Comparison of ENCODE assay signal across 22 cellular contexts in genomic region chrX:25131055-25131454, GRCh38.
DNase-seq lines count a peak whose midpoint lies in the region; ATAC-seq, FAIRE-seq and TF ChIP-seq lines count a peak whose summit lies in the region.
"Had no signal": no experiment of that assay in that cellular context is flagged by ENCODE, and none has a peak within 500 bp of the region (broad histone marks: within the 10 kb centered on the region; RNA-seq: fewer than 3 reads in every experiment).

No MANE protein-coding gene starts in this region.

- intact Hi-C loops in mammary epithelial cell (cut with micrococcal nuclease) = no loop called here
- intact Hi-C loops in activated T-helper 1 cell treated with anti-CD3 and anti-CD28 coated beads, Interleukin-12 subunit alpha, Interleukin-12 subunit beta, Interleukin-2, Interleukin-4 antibody, amounts not matched to agents 30 ng/mL and 10 ng/mL and 1 ng/mL, durations not matched to agents 14 hours and 24 hours and 36 hours (cut with micrococcal nuclease) = no loop called here

- H3K27ac Mint-ChIP-seq in neural progenitor cell = no peak overlapping the region
- H3K27ac Mint-ChIP-seq in activated T-helper 1 cell treated with anti-CD3 and anti-CD28 coated beads, Interleukin-12 subunit alpha, Interleukin-12 subunit beta, Interleukin-2, Interleukin-4 antibody, amounts not matched to agents 30 ng/mL and 10 ng/mL and 1 ng/mL, durations not matched to agents 14 hours and 24 hours and 36 hours = no peak overlapping the region
- H3K27ac Mint-ChIP-seq: activated CD4-positive, alpha-beta T cell treated with anti-CD3 and anti-CD28 coated beads, Interleukin-2, amount 10 ng/mL, durations not matched to agents 24 days and 14 days; activated naive CD8-positive, alpha-beta T cell treated with anti-CD3 and anti-CD28 coated beads for 36 hours; activated T-helper 2 cell treated with anti-CD3 and anti-CD28 coated beads, Interferon-gamma antibody, Interleukin-2, Interleukin-4, amounts not matched to agents 10 μg/mL and 5 μg/mL and 100 μg/mL, durations not matched to agents 14 hours and 24 hours and 36 hours; mesothelial cell of epicardium; naive thymus-derived CD8-positive, alpha-beta T cell had no signal

- H3K4me3 ChIP-seq in mammary epithelial cell (replicated peaks in 1 of 3; ENCODE audit: insufficient read depth in 1 of 3, low read depth in 2 of 3, low read length in 3 of 3) = no peak overlapping the region
- no peak overlapping the region for H3K4me3 ChIP-seq in neural progenitor cell
- H3K4me3 ChIP-seq: heart left ventricle had no signal

- H3F3A ChIP-seq in neural progenitor cell (ENCODE audit: low read depth) = no peaks in the 10 kb centered on the region

- H3K9ac ChIP-seq in mammary epithelial cell (ENCODE audit: insufficient read depth, low read length) (no peak overlapping the region), neural progenitor cell (no peak overlapping the region)

- DNase-seq in Ammon's horn (ENCODE audit: low spot score) = peak; percentile 2
- peak; percentile 17 for DNase-seq in HTR-8/SVneo (ENCODE audit: insufficient read length, low spot score)
- peak; percentile 32 for DNase-seq in mammary epithelial cell
- DNase-seq in neural progenitor cell (ENCODE audit: low spot score) = no peak
- DNase-seq in activated T-helper 1 cell treated with anti-CD3 and anti-CD28 coated beads, Interleukin-12 subunit alpha, Interleukin-12 subunit beta, Interleukin-2, Interleukin-4 antibody, amounts not matched to agents 30 ng/mL and 10 ng/mL and 1 ng/mL, durations not matched to agents 14 hours and 24 hours and 36 hours (ENCODE audit: low spot score) = no peak
- no peak for DNase-seq in hypothalamus (lab: John Stamatoyannopoulos, UW)
- DNase-seq: activated CD4-positive, alpha-beta T cell treated with anti-CD3 and anti-CD28 coated beads, Interleukin-2, amount 10 ng/mL, durations not matched to agents 24 days and 14 days; activated naive CD8-positive, alpha-beta T cell treated with anti-CD3 and anti-CD28 coated beads for 36 hours; DMS 273 treated with DMSO at 0.1 percent for 48 hours; GDM1; HCEC 1CT; heart left ventricle; naive thymus-derived CD8-positive, alpha-beta T cell; NCI-H2171 treated with DMSO at 0.1 percent for 48 hours; NCI-H526; right cardiac atrium had no signal

- no peaks in the 10 kb centered on the region for H3K4me1 ChIP-seq in mammary epithelial cell (ENCODE audit: insufficient read depth, low read length)
- H3K4me1 ChIP-seq in neural progenitor cell = no peaks in the 10 kb centered on the region
- H3K4me1 ChIP-seq: heart left ventricle had no signal

- no peaks in the 10 kb centered on the region for H3K27me3 ChIP-seq in mammary epithelial cell (ENCODE audit: insufficient read depth, low read length)
- no peaks in the 10 kb centered on the region for H3K27me3 ChIP-seq in neural progenitor cell

- TF ChIP-seq CTCF in mammary epithelial cell (conservative IDR thresholded peaks at IDR 0.05 in 1 of 2, IDR thresholded peaks at IDR 0.05 in 1 of 2; ENCODE audit: extremely low read depth in 1 of 2, insufficient read depth in 1 of 2, low read depth in 1 of 2, low read length in 2 of 2) (no peak), neural progenitor cell (IDR thresholded peaks at IDR 0.05) (no peak)

- H3K4me2 ChIP-seq in mammary epithelial cell (ENCODE audit: insufficient read depth, low read depth, low read length) (no peak overlapping the region), neural progenitor cell (no peak overlapping the region)

- in situ Hi-C loops in mammary epithelial cell (cut with MboI; ENCODE audit: low sequenced_read_pairs in 2 of 2) = loop anchor here (25.0 kb wide), 2 partner anchors 294 to 744 kb away; no protein-coding TSS in a partner anchor

- no peaks in the 10 kb centered on the region for H3K9me3 ChIP-seq in mammary epithelial cell (replicated peaks; ENCODE audit: insufficient read depth, low read length)
- no peaks in the 10 kb centered on the region for H3K9me3 ChIP-seq in neural progenitor cell (ENCODE audit: low read depth)

- H3K4me3 Mint-ChIP-seq in neural progenitor cell = no peak overlapping the region
- H3K4me3 Mint-ChIP-seq in activated T-helper 1 cell treated with anti-CD3 and anti-CD28 coated beads, Interleukin-12 subunit alpha, Interleukin-12 subunit beta, Interleukin-2, Interleukin-4 antibody, amounts not matched to agents 30 ng/mL and 10 ng/mL and 1 ng/mL, durations not matched to agents 14 hours and 24 hours and 36 hours = no peak overlapping the region
- H3K4me3 Mint-ChIP-seq: activated CD4-positive, alpha-beta T cell treated with anti-CD3 and anti-CD28 coated beads, Interleukin-2, amount 10 ng/mL, durations not matched to agents 24 days and 14 days; activated naive CD8-positive, alpha-beta T cell treated with anti-CD3 and anti-CD28 coated beads for 36 hours; mesothelial cell of epicardium; naive thymus-derived CD8-positive, alpha-beta T cell had no signal

- ATAC-seq in GM18870 (IDR thresholded peaks at IDR 0.05; ENCODE audit: unreplicated experiment) (no peak), GM19452 (IDR thresholded peaks at IDR 0.05; ENCODE audit: unreplicated experiment) (no peak)
- ATAC-seq: heart left ventricle; left lobe of liver; naive thymus-derived CD8-positive, alpha-beta T cell; right cardiac atrium had no signal

- H2AFZ ChIP-seq in mammary epithelial cell (ENCODE audit: low read depth, low read length) (no peak overlapping the region), neural progenitor cell (replicated peaks) (peak overlapping the region; percentile 48)

- no TSS peak for BruUV-seq in mammary epithelial cell (replicated peaks; lab: Mats Ljungman, UMichigan)

- H3K27me3 Mint-ChIP-seq in neural progenitor cell (ENCODE audit: insufficient read depth, low read depth) = peaks cover 3% of the 10 kb centered on the region
- H3K27me3 Mint-ChIP-seq in activated T-helper 1 cell treated with anti-CD3 and anti-CD28 coated beads, Interleukin-12 subunit alpha, Interleukin-12 subunit beta, Interleukin-2, Interleukin-4 antibody, amounts not matched to agents 30 ng/mL and 10 ng/mL and 1 ng/mL, durations not matched to agents 14 hours and 24 hours and 36 hours (ENCODE audit: insufficient read depth) = no peaks in the 10 kb centered on the region

- H3K79me2 ChIP-seq in mammary epithelial cell (ENCODE audit: insufficient read depth, low read length) (no peaks in the 10 kb centered on the region), neural progenitor cell (ENCODE audit: low read depth) (no peaks in the 10 kb centered on the region)

- no peaks in the 10 kb centered on the region for H3K36me3 ChIP-seq in mammary epithelial cell (ENCODE audit: insufficient read depth, low read length)
- H3K36me3 ChIP-seq in neural progenitor cell = no peaks in the 10 kb centered on the region
- H3K36me3 ChIP-seq: heart left ventricle had no signal

- H3K36me3 Mint-ChIP-seq in neural progenitor cell = no peaks in the 10 kb centered on the region
- no peaks in the 10 kb centered on the region for H3K36me3 Mint-ChIP-seq in activated T-helper 1 cell treated with anti-CD3 and anti-CD28 coated beads, Interleukin-12 subunit alpha, Interleukin-12 subunit beta, Interleukin-2, Interleukin-4 antibody, amounts not matched to agents 30 ng/mL and 10 ng/mL and 1 ng/mL, durations not matched to agents 14 hours and 24 hours and 36 hours (ENCODE audit: low read depth)
- H3K36me3 Mint-ChIP-seq: activated naive CD8-positive, alpha-beta T cell treated with anti-CD3 and anti-CD28 coated beads for 36 hours; mesothelial cell of epicardium had no signal

- dilution Hi-C loops in mammary epithelial cell (cut with HindIII; ENCODE audit: low sequenced_read_pairs) = no loop called here

- no peaks in the 10 kb centered on the region for H3K4me1 Mint-ChIP-seq in neural progenitor cell
- H3K4me1 Mint-ChIP-seq in activated T-helper 1 cell treated with anti-CD3 and anti-CD28 coated beads, Interleukin-12 subunit alpha, Interleukin-12 subunit beta, Interleukin-2, Interleukin-4 antibody, amounts not matched to agents 30 ng/mL and 10 ng/mL and 1 ng/mL, durations not matched to agents 14 hours and 24 hours and 36 hours (ENCODE audit: low read depth) = no peaks in the 10 kb centered on the region
- H3K4me1 Mint-ChIP-seq: activated CD4-positive, alpha-beta T cell treated with anti-CD3 and anti-CD28 coated beads, Interleukin-2, amount 10 ng/mL, durations not matched to agents 24 days and 14 days; activated naive CD8-positive, alpha-beta T cell treated with anti-CD3 and anti-CD28 coated beads for 36 hours; mesothelial cell of epicardium; naive thymus-derived CD8-positive, alpha-beta T cell had no signal

- no peak for FAIRE-seq in HTR-8/SVneo (lab: Jason Lieb, UNC)
- FAIRE-seq: GM18507 had no signal

- CTCF ChIA-PET in mammary epithelial cell (lab: Charles Lee; ENCODE audit: low non-redundant PET) = no interaction called here

- H3K9me3 Mint-ChIP-seq in neural progenitor cell = no peaks in the 10 kb centered on the region
- H3K9me3 Mint-ChIP-seq in activated T-helper 1 cell treated with anti-CD3 and anti-CD28 coated beads, Interleukin-12 subunit alpha, Interleukin-12 subunit beta, Interleukin-2, Interleukin-4 antibody, amounts not matched to agents 30 ng/mL and 10 ng/mL and 1 ng/mL, durations not matched to agents 14 hours and 24 hours and 36 hours = no peaks in the 10 kb centered on the region
- H3K9me3 Mint-ChIP-seq: activated CD4-positive, alpha-beta T cell treated with anti-CD3 and anti-CD28 coated beads, Interleukin-2, amount 10 ng/mL, durations not matched to agents 24 days and 14 days; activated naive CD8-positive, alpha-beta T cell treated with anti-CD3 and anti-CD28 coated beads for 36 hours; activated T-helper 2 cell treated with anti-CD3 and anti-CD28 coated beads, Interferon-gamma antibody, Interleukin-2, Interleukin-4, amounts not matched to agents 10 μg/mL and 5 μg/mL and 100 μg/mL, durations not matched to agents 14 hours and 24 hours and 36 hours; mesothelial cell of epicardium had no signal

- H4K20me1 ChIP-seq in mammary epithelial cell (ENCODE audit: insufficient read depth, low read length) (no peaks in the 10 kb centered on the region), neural progenitor cell (ENCODE audit: low read depth) (no peaks in the 10 kb centered on the region)

- H3K27ac ChIP-seq in mammary epithelial cell (ENCODE audit: insufficient read depth, low read depth, low read length) = no peak overlapping the region
- no peak overlapping the region for H3K27ac ChIP-seq in neural progenitor cell
- H3K27ac ChIP-seq: heart left ventricle had no signal

Comparison
In these comparisons a context has a peak if more than half of its experiments do, and no peak if none do; other contexts are left out.
1. DNase-seq: peak in Ammon's horn (single experiment), HTR-8/SVneo (single experiment) and mammary epithelial cell (single experiment); none in neural progenitor cell (single experiment), activated T-helper 1 cell treated with anti-CD3 and anti-CD28 coated beads, Interleukin-12 subunit alpha, Interleukin-12 subunit beta, Interleukin-2, Interleukin-4 antibody, amounts not matched to agents 30 ng/mL and 10 ng/mL and 1 ng/mL, durations not matched to agents 14 hours and 24 hours and 36 hours (single experiment) and hypothalamus (0 of 51).